Comparison of ENCODE assay signal across 10 cellular contexts in genomic region chr16:57260294-57260929, GRCh38. TPM values are rescaled to one million over a fixed set of nuclear protein-coding genes. Genes with fewer than 3 reads are reported as not detected.
DNase-seq lines count a peak whose midpoint lies in the region; ATAC-seq and FAIRE-seq lines count a peak whose summit lies in the region.
"Had no signal": no experiment of that assay in that cellular context is flagged by ENCODE, and none has a peak within 500 bp of the region (broad histone marks: within the 10 kb centered on the region; RNA-seq: fewer than 3 reads in every experiment).

No MANE protein-coding gene starts in this region.

- H3K4me3 ChIP-seq in CD4-positive, alpha-beta memory T cell (ENCODE audit: low read length in 2 of 2): no peak overlapping the region
- H3K4me3 ChIP-seq in iPS-18a (ENCODE audit: low read length) (peak overlapping the region; percentile 5), small intestine (ENCODE audit: low read depth in 1 of 2, low read length in 2 of 2) (no peak overlapping the region)
- H3K4me3 ChIP-seq: mucosa of descending colon had no signal

- peak overlapping the region; percentile 12 for H3K9ac ChIP-seq in iPS-18a (ENCODE audit: low read length)

- no peak for ATAC-seq in HG03025 (IDR thresholded peaks at IDR 0.05; ENCODE audit: low FRiP score, unreplicated experiment)
- ATAC-seq in HG03097 (IDR thresholded peaks at IDR 0.05; ENCODE audit: low FRiP score, unreplicated experiment): no peak
- ATAC-seq: mucosa of descending colon had no signal

- no peak for FAIRE-seq in small intestine (lab: Jason Lieb, UNC)

- intact Hi-C loops in CD4-positive, alpha-beta memory T cell (cut with micrococcal nuclease): no loop called here

- H3K9me3 ChIP-seq in CD4-positive, alpha-beta memory T cell (ENCODE audit: control insufficient read depth in 1 of 2, low read length in 2 of 2): no peaks in the 10 kb centered on the region
- H3K9me3 ChIP-seq in iPS-18a (ENCODE audit: control insufficient read depth, low read depth, low read length) (no peaks in the 10 kb centered on the region), small intestine (ENCODE audit: control insufficient read depth, low read depth) (no peaks in the 10 kb centered on the region)
- H3K9me3 ChIP-seq: mucosa of descending colon had no signal

- no peak overlapping the region for H3K27ac ChIP-seq in CD4-positive, alpha-beta memory T cell (ENCODE audit: low read depth, low read length)
- H3K27ac ChIP-seq in angular gyrus (ENCODE audit: low read depth, low read length) (peak overlapping the region; percentile 88), iPS-18a (ENCODE audit: low read length) (peak overlapping the region; percentile 2), small intestine (ENCODE audit: low read depth in 1 of 2, low read length in 1 of 2) (peak overlapping the region; percentile 8 to 50)
- H3K27ac ChIP-seq: HL-60 had no signal

- CTCF ChIA-PET in CD4-positive, alpha-beta memory T cell (lab: Charles Lee; ENCODE audit: partially characterized antibody): no interaction called here

- H3K4me3 Mint-ChIP-seq in CD4-positive, alpha-beta memory T cell: peak overlapping the region in 2 of 8 donors; percentile 11 to 48

- POLR2A ChIA-PET in CD4-positive, alpha-beta memory T cell (lab: Charles Lee; ENCODE audit: partially characterized antibody): interaction anchor here (1.1 kb wide), 1 partner anchor 15 kb away, joined by 4 read pairs; the partner anchor contains the start of gene ARL2BP

- H3K36me3 ChIP-seq in CD4-positive, alpha-beta memory T cell (ENCODE audit: insufficient read depth, low read length): no peaks in the 10 kb centered on the region
- H3K36me3 ChIP-seq in iPS-18a (ENCODE audit: control insufficient read depth, low read depth, low read length): no peaks in the 10 kb centered on the region
- peaks cover 2 to 18% of the 10 kb centered on the region in 2 donors for H3K36me3 ChIP-seq in small intestine (ENCODE audit: control insufficient read depth in 2 of 2, insufficient read depth in 2 of 2, low read length in 2 of 2)

- no peaks in the 10 kb centered on the region for H3K27me3 ChIP-seq in CD4-positive, alpha-beta memory T cell (ENCODE audit: insufficient read depth, low read length)
- H3K27me3 ChIP-seq in iPS-18a (ENCODE audit: control insufficient read depth, insufficient read depth, low read length) (no peaks in the 10 kb centered on the region), small intestine (ENCODE audit: control insufficient read depth in 2 of 2, insufficient read depth in 2 of 2, low read length in 2 of 2) (no peaks in the 10 kb centered on the region)

- H3K27ac Mint-ChIP-seq in CD4-positive, alpha-beta memory T cell: peak overlapping the region; percentile 38 to 84 (median 73)

- no peaks in the 10 kb centered on the region for H3K36me3 Mint-ChIP-seq in CD4-positive, alpha-beta memory T cell

- H3K27me3 Mint-ChIP-seq in CD4-positive, alpha-beta memory T cell: no peaks in the 10 kb centered on the region

- H3K9me3 Mint-ChIP-seq in CD4-positive, alpha-beta memory T cell: no peaks in the 10 kb centered on the region

- peaks cover 12% of the 10 kb centered on the region for H3K4me1 ChIP-seq in CD4-positive, alpha-beta memory T cell (ENCODE audit: insufficient read depth, low read length)
- H3K4me1 ChIP-seq in iPS-18a (ENCODE audit: control insufficient read depth, low read depth, low read length) (peaks cover 6% of the 10 kb centered on the region), small intestine (ENCODE audit: control insufficient read depth in 2 of 2, insufficient read depth in 1 of 2, low read depth in 1 of 2, low read length in 1 of 2) (peaks cover 0 to 5% of the 10 kb centered on the region in 2 donors)

- 43 to 75% (median 62%) methylated on average over 16 of the region's 16 CpGs for WGBS in small intestine, 3 donors

- peaks cover 5 to 20% (median 10%) of the 10 kb centered on the region in 4 donors for H3K4me1 Mint-ChIP-seq in CD4-positive, alpha-beta memory T cell

- DNase-seq in CD4-positive, alpha-beta memory T cell: peak in 1 of 5 donors; percentile 34
- DNase-seq in HK-2 (ENCODE audit: unreplicated experiment) (peak; percentile 44), small intestine (no peak), DMS79 treated with DMSO at 0.1 percent for 48 hours (lab: John Stamatoyannopoulos, UW) (no peak)

RNA-seq across cellular contexts. Expression of gene ARL2BP, which starts 15.4 kb away (rescaled TPM):
- 10 to 100 TPM; 48.0 to 49.1 TPM for total RNA-seq in CD4-positive, alpha-beta memory T cell
- polyA plus RNA-seq in CD4-positive, alpha-beta memory T cell: 100 to 1,000 TPM; 130 to 181 TPM
- polyA plus RNA-seq in small intestine: 10 to 100 TPM; 18.8 to 30.3 (median 24.9) TPM

RNA-seq across cellular contexts. Expression of gene PLLP, which starts 24.1 kb away (rescaled TPM):
- total RNA-seq in CD4-positive, alpha-beta memory T cell: 1 to 10 TPM; 1.6 to 2.4 TPM
- 1 to 10 TPM; 1.6 to 2.2 TPM for polyA plus RNA-seq in CD4-positive, alpha-beta memory T cell
- 100 to 1,000 TPM in 2 of 3 donors, 10 to 100 TPM in 1; 56.9 to 162 (median 135) TPM for polyA plus RNA-seq in small intestine

Comparison
In these comparisons a context has a peak if more than half of its experiments do, and no peak if none do; other contexts are left out.
1. RNA of gene ARL2BP, which starts 15.4 kb away (polyA plus RNA-seq): 130 to 181 TPM in CD4-positive, alpha-beta memory T cell; 18.8 to 30.3 TPM in small intestine; every median in the first group is over 4 times any median in the second.
2. RNA of gene PLLP, which starts 24.1 kb away (polyA plus RNA-seq): 56.9 to 162 TPM in small intestine; 1.6 to 2.2 TPM in CD4-positive, alpha-beta memory T cell; every median in the first group is over 10 times any median in the second.